ENCODE assay signal across 24 cellular contexts in the genomic region with DNA sequence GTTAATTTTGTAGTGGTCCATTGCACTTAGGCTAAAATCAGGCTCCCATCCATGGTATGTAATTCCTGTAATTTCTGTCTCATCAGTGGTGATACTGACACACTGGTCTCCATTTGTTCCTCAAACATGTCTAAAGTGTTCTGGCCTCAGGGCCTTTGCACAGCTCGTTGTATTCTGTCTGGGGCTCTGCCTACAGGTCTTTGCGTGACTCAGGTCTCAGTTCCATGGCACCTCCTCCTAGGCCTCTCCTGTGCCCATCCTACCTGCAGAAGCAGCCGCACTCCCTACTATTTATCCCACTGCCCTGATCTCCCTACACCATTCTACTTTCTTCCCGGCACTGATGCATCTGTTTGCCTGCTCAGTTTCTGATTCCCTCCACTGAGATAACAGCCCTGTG.
"Had no signal": no experiment of that assay in that cellular context is flagged by ENCODE, and none has a peak within 500 bp of the region (broad histone marks: within the 10 kb centered on the region; RNA-seq: fewer than 3 reads in every experiment).

No MANE protein-coding gene starts in this region.

- H3K4me3 ChIP-seq: colonic mucosa, esophagus squamous epithelium, gastrocnemius medialis, heart right ventricle, left lung, lower lobe of right lung, mucosa of descending colon had no signal

- H3K27me3 Mint-ChIP-seq: dendritic cell treated with granulocyte-macrophage colony-stimulating factor and Interleukin-4, amounts not matched to agents 40 ng/mL and 50 ng/mL, for 4 days had no signal

- H3K27ac ChIP-seq: colonic mucosa, epithelial cell of prostate, esophagus squamous epithelium, gastrocnemius medialis, heart right ventricle, left lung, lower lobe of right lung had no signal

- H3K9me3 ChIP-seq: colonic mucosa, esophagus squamous epithelium, gastrocnemius medialis, left lung, lower lobe of right lung, mucosa of descending colon had no signal

- ATAC-seq: effector memory CD8-positive, alpha-beta T cell; esophagus mucosa; gastrocnemius medialis; heart right ventricle; left cardiac atrium; left lung; left ventricle myocardium superior; lower lobe of right lung; mucosa of descending colon had no signal

- H3K4me1 Mint-ChIP-seq: endodermal cell, mesothelial cell of epicardium had no signal

- H3K4me3 Mint-ChIP-seq: dendritic cell treated with granulocyte-macrophage colony-stimulating factor and Interleukin-4, amounts not matched to agents 40 ng/mL and 50 ng/mL, for 4 days; effector memory CD8-positive, alpha-beta T cell; endodermal cell; mesothelial cell of epicardium had no signal

- H3K4me1 ChIP-seq: colonic mucosa, esophagus squamous epithelium, gastrocnemius medialis, heart right ventricle, left lung, lower lobe of right lung had no signal

- H3K27ac Mint-ChIP-seq: dendritic cell treated with granulocyte-macrophage colony-stimulating factor and Interleukin-4, amounts not matched to agents 40 ng/mL and 50 ng/mL, for 4 days; effector memory CD8-positive, alpha-beta T cell; endodermal cell; mesothelial cell of epicardium had no signal

- DNase-seq: colonic mucosa; cortex of kidney; effector CD8-positive, alpha-beta T cell; effector memory CD8-positive, alpha-beta T cell; endodermal cell; erythroblast; esophagus squamous epithelium; foreskin fibroblast; foreskin melanocyte; gastrocnemius medialis; glutamatergic neuron; head of caudate nucleus; heart right ventricle; hippocampal formation; left cardiac atrium; left lung; left ventricle myocardium superior; lower lobe of right lung; mesenchymal stem cell; mucosa of descending colon had no signal

- H3K27me3 ChIP-seq: colonic mucosa, esophagus squamous epithelium, gastrocnemius medialis, heart right ventricle, left lung had no signal

- H3K36me3 ChIP-seq: colonic mucosa, esophagus squamous epithelium, gastrocnemius medialis, left lung, lower lobe of right lung had no signal
